13 cellular contexts compared by ENCODE assay signal in the genomic region with DNA sequence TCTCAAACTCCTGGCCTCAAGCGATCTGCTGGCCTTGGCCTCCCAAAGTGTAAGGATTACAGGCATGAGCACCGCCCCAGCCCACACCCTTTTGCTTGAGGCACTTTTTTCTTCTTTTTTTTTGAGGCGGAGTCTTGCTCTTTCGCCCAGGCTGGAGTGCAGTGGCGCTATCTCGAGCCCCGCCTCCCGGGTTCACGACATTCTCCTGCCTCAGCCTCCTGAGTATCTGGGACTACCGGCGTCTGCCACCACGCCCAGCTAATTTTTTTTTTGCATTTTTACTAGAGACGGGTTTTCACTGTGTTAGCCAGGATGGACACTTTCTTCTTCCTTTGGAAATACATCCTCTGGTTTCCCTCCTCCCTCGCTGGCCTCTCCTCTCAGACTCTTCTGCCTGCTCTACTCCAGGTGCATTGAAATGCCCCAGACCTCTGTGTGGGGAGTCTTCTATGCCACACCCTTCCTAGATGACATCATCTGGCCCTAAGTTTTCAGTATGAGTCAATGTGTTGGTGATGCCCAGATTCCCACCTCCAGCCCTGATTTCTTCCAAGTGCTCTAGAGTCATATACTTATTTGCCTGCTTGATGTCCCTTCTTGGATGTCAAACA. TPM values are rescaled to one million over a fixed set of nuclear protein-coding genes. Genes with fewer than 3 reads are reported as not detected.
A peak's percentile ranks its signal among the peaks of the same experiment; 100 is the strongest.
DNase-seq lines count a peak whose midpoint lies in the region; ATAC-seq and TF ChIP-seq lines count a peak whose summit lies in the region.
"Had no signal": no experiment of that assay in that cellular context is flagged by ENCODE, and none has a peak within 500 bp of the region (broad histone marks: within the 10 kb centered on the region; RNA-seq: fewer than 3 reads in every experiment).

No MANE protein-coding gene starts in this region.

- CTCF ChIA-PET in MCF 10A (lab: Yijun Ruan, JAX) = interaction anchor here (0.6 to 1.3 kb wide), 5 partner anchors 10 to 129 kb away, joined by 3 to 4 read pairs (median 3); no protein-coding TSS in a partner anchor
- CTCF ChIA-PET in naive thymus-derived CD4-positive, alpha-beta T cell (lab: Charles Lee) = no interaction called here

- H3K36me3 ChIP-seq in MG63 (peaks cover 2% of the 10 kb centered on the region; the same call in 1 of the 2 replicates), MM.1S (replicated peaks; ENCODE audit: insufficient read depth, low read length) (no peaks in the 10 kb centered on the region)
- peaks cover 0 to 4% (median 0%) of the 10 kb centered on the region in 3 experiments for H3K36me3 ChIP-seq in naive thymus-derived CD4-positive, alpha-beta T cell (ENCODE audit: control insufficient read depth in 2 of 3, insufficient read depth in 3 of 3, low read length in 3 of 3)

- H3K36me3 Mint-ChIP-seq in MCF 10A (ENCODE audit: insufficient read depth, unreplicated experiment) = peaks cover 45% of the 10 kb centered on the region
- peaks cover 3 to 51% (median 31%) of the 10 kb centered on the region in 5 donors for H3K36me3 Mint-ChIP-seq in naive thymus-derived CD4-positive, alpha-beta T cell

- H3K4me2 ChIP-seq in MM.1S (ENCODE audit: low read depth, low read length) = no peak overlapping the region

- no peaks in the 10 kb centered on the region for H3F3A ChIP-seq in MM.1S (ENCODE audit: insufficient read depth, low read length)

- no peak overlapping the region for H3K9ac ChIP-seq in MM.1S (ENCODE audit: low read length)

- H3K4me1 Mint-ChIP-seq in MCF 10A (ENCODE audit: insufficient read depth, unreplicated experiment) = peaks cover 20% of the 10 kb centered on the region
- peaks cover 18 to 58% (median 31%) of the 10 kb centered on the region in 7 donors for H3K4me1 Mint-ChIP-seq in naive thymus-derived CD4-positive, alpha-beta T cell

- peaks cover 1 to 6% of the 10 kb centered on the region in 2 donors for H3K4me1 ChIP-seq in naive thymus-derived CD4-positive, alpha-beta T cell (ENCODE audit: control insufficient read depth in 2 of 2, insufficient read depth in 2 of 2, low read length in 2 of 2)
- H3K4me1 ChIP-seq in MM.1S (ENCODE audit: low read length) = no peaks in the 10 kb centered on the region
- H3K4me1 ChIP-seq: ascending aorta had no signal

- POLR2A ChIA-PET in MCF 10A (lab: Yijun Ruan, JAX) = interaction anchor here (0.7 to 1.4 kb wide), 5 partner anchors 10 to 103 kb away, joined by 3 to 8 read pairs (median 3); a partner anchor contains a TSS
- POLR2A ChIA-PET in naive thymus-derived CD4-positive, alpha-beta T cell (lab: Charles Lee) = no interaction called here

- H3K27me3 ChIP-seq in MG63 (no peaks in the 10 kb centered on the region), MM.1S (replicated peaks; ENCODE audit: insufficient read depth, low read length) (no peaks in the 10 kb centered on the region)
- no peaks in the 10 kb centered on the region for H3K27me3 ChIP-seq in naive thymus-derived CD4-positive, alpha-beta T cell (ENCODE audit: control insufficient read depth in 2 of 2, insufficient read depth in 2 of 2, low read length in 2 of 2)
- H3K27me3 ChIP-seq: ascending aorta had no signal

- DNase-seq in EH (ENCODE audit: low read depth) (peak; percentile 49), MG63 (peak; percentile 60), MCF 10A (ENCODE audit: unreplicated experiment) (peak; percentile 95), MM.1S (no peak), UCSD-AML1 (lab: John Stamatoyannopoulos, UW; ENCODE audit: unreplicated experiment) (no peak)
- no peak for DNase-seq in naive thymus-derived CD4-positive, alpha-beta T cell
- DNase-seq in effector CD8-positive, alpha-beta T cell (lab: John Stamatoyannopoulos, UW) = no peak
- DNase-seq: DND-41, NCI-H1105 treated with DMSO at 0.1 percent for 48 hours, posterior cingulate gyrus had no signal

- no peak overlapping the region for H2AFZ ChIP-seq in MM.1S (ENCODE audit: low read length)

- no peaks in the 10 kb centered on the region for H4K20me1 ChIP-seq in MM.1S (ENCODE audit: insufficient read depth, low read length)

- H3K9me3 Mint-ChIP-seq in MCF 10A (ENCODE audit: unreplicated experiment) = peaks cover 8% of the 10 kb centered on the region
- H3K9me3 Mint-ChIP-seq in naive thymus-derived CD4-positive, alpha-beta T cell = peaks cover 0 to 10% (median 4%) of the 10 kb centered on the region in 11 donors

- H3K27ac ChIP-seq in naive thymus-derived CD4-positive, alpha-beta T cell (ENCODE audit: low read depth, low read length) = no peak overlapping the region
- H3K27ac ChIP-seq in MM.1S (ENCODE audit: low read length) = no peak overlapping the region
- H3K27ac ChIP-seq: ascending aorta had no signal

- H3K79me2 ChIP-seq in MM.1S (ENCODE audit: low read length) = no peaks in the 10 kb centered on the region

- BruUV-seq in MCF 10A (replicated peaks; lab: Mats Ljungman, UMichigan) = TSS peak; percentile 56

- no peak for TF ChIP-seq CTCF in MCF 10A (IDR thresholded peaks at IDR 0.05; ENCODE audit: unreplicated experiment)
- no peak for TF ChIP-seq CTCF in MM.1S (IDR thresholded peaks at IDR 0.05; ENCODE audit: low read length)

- ATAC-seq in naive thymus-derived CD4-positive, alpha-beta T cell = no peak
- ATAC-seq in GM19324 (IDR thresholded peaks at IDR 0.05; ENCODE audit: low FRiP score, unreplicated experiment) = no peak
- ATAC-seq: left lobe of liver had no signal

- H3K9me3 ChIP-seq in MG63 (no peaks in the 10 kb centered on the region; the same call in 1 of the 2 replicates), MM.1S (replicated peaks; ENCODE audit: insufficient read depth, low read length) (no peaks in the 10 kb centered on the region)
- H3K9me3 ChIP-seq in naive thymus-derived CD4-positive, alpha-beta T cell (ENCODE audit: control insufficient read depth in 2 of 3, low read length in 3 of 3) = no peaks in the 10 kb centered on the region
- H3K9me3 ChIP-seq: ascending aorta had no signal

- H3K27ac Mint-ChIP-seq in MCF 10A (ENCODE audit: low read depth, unreplicated experiment) = peak overlapping the region; percentile 94
- peak overlapping the region in 7 of 9 donors; percentile 26 to 88 (median 72) for H3K27ac Mint-ChIP-seq in naive thymus-derived CD4-positive, alpha-beta T cell

- H3K9me2 ChIP-seq in MM.1S (replicated peaks; ENCODE audit: insufficient read depth, low read length) = no peaks in the 10 kb centered on the region

- H3K27me3 Mint-ChIP-seq in MCF 10A (ENCODE audit: insufficient read depth, unreplicated experiment) = no peaks in the 10 kb centered on the region
- no peaks in the 10 kb centered on the region for H3K27me3 Mint-ChIP-seq in naive thymus-derived CD4-positive, alpha-beta T cell

- intact Hi-C loops in MCF 10A (cut with micrococcal nuclease) = no loop called here
- intact Hi-C loops in naive thymus-derived CD4-positive, alpha-beta T cell (cut with micrococcal nuclease) = loop anchor here in 1 of 2 donors (10.0 kb wide), 1 partner anchor 933 kb away; no protein-coding TSS in a partner anchor

- H3K4me3 Mint-ChIP-seq in MCF 10A (ENCODE audit: unreplicated experiment) = peak overlapping the region; percentile 67
- peak overlapping the region in 2 of 10 donors; percentile 4 to 22 for H3K4me3 Mint-ChIP-seq in naive thymus-derived CD4-positive, alpha-beta T cell

- no peak overlapping the region for H3K4me3 ChIP-seq in MG63
- H3K4me3 ChIP-seq in naive thymus-derived CD4-positive, alpha-beta T cell (ENCODE audit: low read length) = no peak overlapping the region
- H3K4me3 ChIP-seq in MM.1S (ENCODE audit: low read length) = no peak overlapping the region
- H3K4me3 ChIP-seq: ascending aorta had no signal

RNA-seq across cellular contexts. Expression of a gene that starts 20.7 kb away (rescaled TPM):
- total RNA-seq in MG63 (2014; rRNA removed; shearing (Covaris generic); ENCODE audit: low replicate concordance) = 1,247 and 1,897 TPM in 2 replicates
- 4,896 and 5,827 TPM in 2 replicates for total RNA-seq in MCF 10A (2022)
- total RNA-seq in naive thymus-derived CD4-positive, alpha-beta T cell = over 10,000 TPM in 2 of 5 experiments, 1,000 to 10,000 TPM in 3; 4,230 to 13,134 (median 7,796) TPM
- polyA plus RNA-seq in naive thymus-derived CD4-positive, alpha-beta T cell = 1,000 to 10,000 TPM; 3,943 to 4,894 TPM

RNA-seq across cellular contexts. Expression of a gene that starts 56.5 kb away (rescaled TPM):
- 4.2 and 14.0 TPM in 2 replicates for total RNA-seq in MG63 (2014; rRNA removed; shearing (Covaris generic); ENCODE audit: low replicate concordance)
- total RNA-seq in MCF 10A (2022) = 10.5 and 11.9 TPM in 2 replicates
- 10 to 100 TPM; 13.3 to 29.4 (median 23.6) TPM for total RNA-seq in naive thymus-derived CD4-positive, alpha-beta T cell
- 1 to 10 TPM; 1.7 to 2.1 TPM for polyA plus RNA-seq in naive thymus-derived CD4-positive, alpha-beta T cell

Comparison
In these comparisons a context has a peak if more than half of its experiments do, and no peak if none do; other contexts are left out.
1. DNase-seq: peak in EH (single experiment), MG63 (single experiment) and MCF 10A (single experiment); none in naive thymus-derived CD4-positive, alpha-beta T cell (0 of 9), MM.1S (single experiment), UCSD-AML1 (single experiment) and effector CD8-positive, alpha-beta T cell (single experiment).